8 cellular contexts compared by ENCODE assay signal in the genomic region with DNA sequence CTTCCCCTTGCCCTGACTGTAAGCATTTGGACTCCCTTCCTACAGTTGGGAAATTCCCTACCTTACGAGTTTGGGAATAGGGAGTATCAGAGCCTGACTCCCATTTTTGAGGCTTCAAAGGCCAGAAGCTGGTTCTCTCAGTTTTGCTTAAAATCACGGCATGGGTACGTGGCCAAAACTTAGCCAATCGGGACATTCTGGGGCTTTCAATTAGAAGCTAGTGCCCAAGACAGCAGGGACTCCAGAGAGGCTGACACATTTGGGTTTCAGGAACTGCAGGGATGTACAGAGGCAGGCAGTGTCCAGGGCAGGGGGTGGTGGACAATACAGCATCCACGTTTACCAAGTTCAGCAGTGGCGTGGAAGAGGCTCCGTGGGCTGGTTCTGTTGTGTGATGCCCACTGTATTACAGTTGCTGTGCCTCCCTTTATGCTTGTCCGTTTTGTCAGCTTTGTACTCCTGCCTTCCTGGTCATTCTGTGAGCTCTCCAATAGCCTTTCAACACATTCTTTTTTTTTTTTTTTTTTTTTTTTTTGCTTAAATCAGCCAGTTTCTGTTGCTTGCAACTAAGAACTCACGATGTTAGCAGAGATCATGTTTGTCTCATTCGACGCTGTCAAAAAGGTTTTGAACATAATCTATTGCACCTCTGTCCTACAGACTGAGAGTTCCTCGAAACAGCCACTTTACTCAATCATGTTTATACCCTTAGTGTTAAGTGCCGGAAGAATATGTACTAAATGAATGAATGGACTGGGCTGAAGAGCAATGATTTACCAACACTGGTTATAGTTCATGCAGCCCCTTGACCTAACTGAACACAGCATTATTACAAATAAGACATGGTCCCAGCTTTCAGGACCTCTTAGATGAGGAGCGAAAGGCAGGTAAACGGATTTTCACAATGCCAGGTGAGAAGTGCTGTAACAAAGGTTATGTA. TPM values are rescaled to one million over a fixed set of nuclear protein-coding genes. Genes with fewer than 3 reads are reported as not detected.
DNase-seq lines count a peak whose midpoint lies in the region; ATAC-seq and TF ChIP-seq lines count a peak whose summit lies in the region.

No MANE protein-coding gene starts in this region.

- TSS peak; percentile 60 for BruUV-seq in A673 (replicated peaks; lab: Mats Ljungman, UMichigan)

- peak overlapping the region; percentile 80 for H3K27ac ChIP-seq in A673 (ENCODE audit: low read depth, low read length, poor library complexity, severe bottlenecking)
- H3K27ac ChIP-seq in mesenchymal stem cell (ENCODE audit: low read length, poor library complexity, severe bottlenecking): no peak overlapping the region

- H3K27me3 ChIP-seq in A673 (replicated peaks; ENCODE audit: insufficient read depth, low read depth, low read length, poor library complexity) (no peaks in the 10 kb centered on the region), mesenchymal stem cell (ENCODE audit: control insufficient read depth in 1 of 2, insufficient read depth in 1 of 2, low read length in 2 of 2) (no peaks in the 10 kb centered on the region)

- H3K79me1 ChIP-seq in mesenchymal stem cell (replicated peaks; ENCODE audit: low read length, poor library complexity, severe bottlenecking): peaks cover 15% of the 10 kb centered on the region

- WGBS in mesenchymal stem cell: 75% methylated on average over 13 of the region's 15 CpGs

- H3K4ac ChIP-seq in mesenchymal stem cell (ENCODE audit: low read depth in 1 of 2, low read length in 2 of 2): no peak overlapping the region

- peak overlapping the region; percentile 81 for H3K4me3 ChIP-seq in A673 (ENCODE audit: low read depth, low read length, poor library complexity, severe bottlenecking)
- peak overlapping the region; percentile 74 for H3K4me3 ChIP-seq in astrocyte of the spinal cord (ENCODE audit: low read depth, low read length)
- peak overlapping the region; percentile 96 to 97 for H3K4me3 ChIP-seq in mesenchymal stem cell (ENCODE audit: insufficient read depth in 1 of 2, low read depth in 1 of 2, low read length in 2 of 2)

- H3K9me3 ChIP-seq in A673 (ENCODE audit: low read depth, low read length, poor library complexity, severe bottlenecking): no peaks in the 10 kb centered on the region
- H3K9me3 ChIP-seq in mesenchymal stem cell (ENCODE audit: control insufficient read depth, low read length): no peaks in the 10 kb centered on the region

- H3K14ac ChIP-seq in mesenchymal stem cell (ENCODE audit: low read length in 2 of 2): no peak overlapping the region

- H3K4me2 ChIP-seq in mesenchymal stem cell (ENCODE audit: low read length, poor library complexity, severe bottlenecking): peak overlapping the region; percentile 90

- peak overlapping the region in 1 of 2 experiments; percentile 75 for H3K23ac ChIP-seq in mesenchymal stem cell (ENCODE audit: low read length in 2 of 2)

- H2AK5ac ChIP-seq in mesenchymal stem cell (ENCODE audit: low read length, severe bottlenecking): no peak overlapping the region

- no peak overlapping the region for H4K91ac ChIP-seq in mesenchymal stem cell (ENCODE audit: low read length)

- H2BK15ac ChIP-seq in mesenchymal stem cell (ENCODE audit: low read depth, poor library complexity, severe bottlenecking): no peak overlapping the region

- CTCF ChIA-PET in A673 (lab: Charles Lee) (no interaction called here), HEK293T (lab: Yijun Ruan, JAX) (no interaction called here)

- in situ Hi-C loops in astrocyte of the spinal cord (cut with HindIII; ENCODE audit: low sequenced_read_pairs): no loop called here

- peak overlapping the region; percentile 90 for H3K9ac ChIP-seq in mesenchymal stem cell (ENCODE audit: low read length)

- H2BK120ac ChIP-seq in mesenchymal stem cell (ENCODE audit: low read depth, low read length): no peak overlapping the region

- TF ChIP-seq CTCF in A673 (conservative IDR thresholded peaks at IDR 0.05; ENCODE audit: low read depth, low read length): no peak
- TF ChIP-seq CTCF in astrocyte of the spinal cord (IDR thresholded peaks at IDR 0.05; ENCODE audit: low read depth, low read length): no peak

- intact Hi-C loops in A673 (cut with micrococcal nuclease; ENCODE audit: unreplicated experiment): no loop called here

- no peaks in the 10 kb centered on the region for H3K36me3 ChIP-seq in A673 (ENCODE audit: insufficient read depth, low read length, poor library complexity, severe bottlenecking)
- peaks cover 0 to 11% of the 10 kb centered on the region in 2 experiments for H3K36me3 ChIP-seq in mesenchymal stem cell (ENCODE audit: control insufficient read depth in 1 of 2, insufficient read depth in 2 of 2, low read depth in 1 of 2, low read length in 2 of 2)

- H3K4me1 ChIP-seq in A673 (ENCODE audit: insufficient read depth, low read length, poor library complexity, severe bottlenecking): no peaks in the 10 kb centered on the region
- H3K4me1 ChIP-seq in mesenchymal stem cell (ENCODE audit: control insufficient read depth, insufficient read depth, low read depth, low read length): peaks cover 9% of the 10 kb centered on the region

- ATAC-seq in GM21737 (IDR thresholded peaks at IDR 0.05; ENCODE audit: unreplicated experiment) (no peak), GM21825 (IDR thresholded peaks at IDR 0.05; ENCODE audit: unreplicated experiment) (no peak)

- H4K8ac ChIP-seq in mesenchymal stem cell (ENCODE audit: low read length): no peak overlapping the region

- DNase-seq in A673 (ENCODE audit: low spot score): no peak
- DNase-seq in HEK293T (ENCODE audit: extremely low spot score): no peak
- no peak for DNase-seq in astrocyte of the spinal cord (ENCODE audit: low read depth, low spot score)
- peak; percentile 7 for DNase-seq in mesenchymal stem cell
- DNase-seq in activated gamma-delta T cell treated with Interleukin-2 at 50 U/mL for 16 hours: no peak
- DNase-seq in NCI-H2029 treated with DMSO at 0.1 percent for 48 hours (lab: John Stamatoyannopoulos, UW): no peak

- H2BK12ac ChIP-seq in mesenchymal stem cell (ENCODE audit: low read length in 2 of 2): no peak overlapping the region

- no peak overlapping the region for H3K18ac ChIP-seq in mesenchymal stem cell (ENCODE audit: low read depth in 1 of 2, low read length in 2 of 2)

- no peak overlapping the region for H2AFZ ChIP-seq in mesenchymal stem cell (ENCODE audit: low read depth, low read length)

- no peak overlapping the region for H2BK5ac ChIP-seq in mesenchymal stem cell (ENCODE audit: low read depth, low read length, poor library complexity, severe bottlenecking)

- POLR2A ChIA-PET in A673 (lab: Charles Lee; ENCODE audit: low non-redundant PET) (interaction anchor here (0.7 kb wide), 1 partner anchor 192 kb away, joined by 19 read pairs; no protein-coding TSS in a partner anchor), HEK293T (lab: Yijun Ruan, JAX) (interaction anchor here (1.9 kb wide), 1 partner anchor 25 kb away, joined by 4 read pairs; a partner anchor contains a TSS)

TF ChIP-seq in HEK293T, 16 proteins besides CTCF, POLR2A, EP300 and RAD21:
- TF ChIP-seq BHLHE40 (IDR thresholded peaks at IDR 0.05; ENCODE audit: borderline replicate concordance) (no peak), FOXA1 (IDR thresholded peaks at IDR 0.05) (no peak), SUZ12 (IDR thresholded peaks at IDR 0.05) (no peak), ZNF384 (IDR thresholded peaks at IDR 0.05) (peak; percentile 37; the same call in 1 of the 2 replicates)

RNA-seq across cellular contexts. Expression of a gene that starts 1.1 kb away (rescaled TPM):
- 63.5 and 66.0 TPM in 2 replicates for total RNA-seq in A673 (2021)
- 15.7 TPM for polyA plus RNA-seq in mesenchymal stem cell (2013, experiment 1 of 2)
- polyA plus RNA-seq in mesenchymal stem cell (2013, experiment 2 of 2): 15.0 TPM

RNA-seq across cellular contexts. Expression of a gene that starts 25.0 kb away (rescaled TPM):
- total RNA-seq in A673 (2021): 2.0 and 2.3 TPM in 2 replicates
- 1.1 TPM for polyA plus RNA-seq in mesenchymal stem cell (2013, experiment 1 of 2)
- 1.1 TPM for polyA plus RNA-seq in mesenchymal stem cell (2013, experiment 2 of 2)
